Comparison of ENCODE assay signal across 17 cellular contexts in the genomic region with DNA sequence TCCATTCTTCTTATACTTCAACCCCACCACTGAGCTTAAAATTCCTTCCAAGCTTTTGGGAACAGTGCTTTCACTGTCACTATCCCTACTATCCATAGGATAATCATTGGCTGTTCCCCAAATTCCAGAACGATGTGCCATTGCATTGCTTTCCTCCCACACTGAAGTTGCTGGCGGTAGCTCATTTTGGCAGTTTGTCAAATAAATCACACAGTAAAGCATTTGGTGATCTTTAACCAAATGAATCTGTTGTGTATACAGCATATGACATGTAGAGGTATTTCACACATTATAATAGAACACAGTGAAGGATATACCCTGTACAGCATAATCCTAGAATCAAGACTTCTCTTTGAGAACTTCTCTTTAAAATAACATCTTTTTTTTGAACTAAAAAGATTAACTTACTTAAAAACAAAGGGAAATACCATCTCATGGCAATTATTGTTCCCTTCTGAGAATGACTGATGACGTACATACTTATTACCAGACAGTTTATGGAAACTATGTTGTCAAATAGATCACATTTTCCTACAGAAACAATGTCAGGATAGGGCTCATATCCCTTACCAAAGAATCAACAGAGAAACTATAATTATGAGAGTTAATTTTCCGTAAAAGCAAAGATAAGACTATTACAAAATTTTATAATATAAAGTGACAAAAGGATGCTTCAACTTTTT.
DNase-seq lines count a peak whose midpoint lies in the region; ATAC-seq and TF ChIP-seq lines count a peak whose summit lies in the region.
"Had no signal": no experiment of that assay in that cellular context is flagged by ENCODE, and none has a peak within 500 bp of the region (broad histone marks: within the 10 kb centered on the region; RNA-seq: fewer than 3 reads in every experiment).

No MANE protein-coding gene starts in this region.

- no peaks in the 10 kb centered on the region for H3K36me3 Mint-ChIP-seq in chondrocyte (ENCODE audit: low read depth)
- H3K36me3 Mint-ChIP-seq: CD14-positive monocyte; stimulated activated effector memory CD8-positive, alpha-beta T cell treated with anti-CD3 and anti-CD28 coated beads, Interleukin-12 subunit alpha, Interleukin-12 subunit beta, amount 100 ng/mL, for 72 hours had no signal

- H3K9ac ChIP-seq in colonic mucosa (ENCODE audit: low read depth in 2 of 2, low read length in 2 of 2), result no peak overlapping the region

- CTCF ChIA-PET in BJ (lab: Yijun Ruan, JAX), result interaction anchor here (0.6 kb wide), 1 partner anchor 310 kb away, joined by 3 read pairs; no protein-coding TSS in a partner anchor

- no peaks in the 10 kb centered on the region for H3K27me3 Mint-ChIP-seq in chondrocyte (ENCODE audit: low read depth)

- H3K4me3 ChIP-seq in BJ (ENCODE audit: low read depth, low read length) (no peak overlapping the region), MG63 (no peak overlapping the region), colonic mucosa (no peak overlapping the region)

- H3K4me1 ChIP-seq in colonic mucosa, result no peaks in the 10 kb centered on the region

- H3K27me3 ChIP-seq in BJ (ENCODE audit: control insufficient read depth, insufficient read depth, low read length), result no peaks in the 10 kb centered on the region
- no peaks in the 10 kb centered on the region for H3K27me3 ChIP-seq in MG63
- H3K27me3 ChIP-seq in colonic mucosa, result no peaks in the 10 kb centered on the region

- intact Hi-C loops in colonic mucosa (cut with DNase I), result no loop called here

- H3K9me3 Mint-ChIP-seq in chondrocyte (ENCODE audit: low read depth), result no peaks in the 10 kb centered on the region
- H3K9me3 Mint-ChIP-seq: central memory CD8-positive, alpha-beta T cell; stimulated activated effector memory CD8-positive, alpha-beta T cell treated with anti-CD3 and anti-CD28 coated beads, Interleukin-12 subunit alpha, Interleukin-12 subunit beta, amount 100 ng/mL, for 72 hours had no signal

- H3K27ac ChIP-seq in colonic mucosa, result no peak overlapping the region

- H3K9me3 ChIP-seq in MG63 (peaks cover 3% of the 10 kb centered on the region), colonic mucosa (no peaks in the 10 kb centered on the region)

- peak; percentile 19 for DNase-seq in BJ (ENCODE audit: low read depth)
- peak; percentile 82 for DNase-seq in MG63
- DNase-seq in chondrocyte (ENCODE audit: low spot score), result no peak
- peak; percentile 12 to 91 for DNase-seq in lung microvascular endothelial cell (ENCODE audit: low read depth in 2 of 2)
- DNase-seq in colonic mucosa, result no peak
- no peak for DNase-seq in NCI-H1092 (lab: John Stamatoyannopoulos, UW)
- no peak for DNase-seq in NCI-H1048 (lab: John Stamatoyannopoulos, UW)
- DNase-seq: activated CD4-positive, alpha-beta T cell treated with anti-CD3 and anti-CD28 coated beads for 48 hours; left ventricle myocardium superior; NCI-H1092 treated with DMSO at 0.1 percent for 48 hours; NCI-H748 treated with DMSO at 0.1 percent for 48 hours; nucleus accumbens; T-helper 1 cell had no signal

- ATAC-seq in GM21515 (IDR thresholded peaks at IDR 0.05; ENCODE audit: unreplicated experiment), result no peak
- ATAC-seq: left ventricle myocardium superior; stimulated activated effector memory CD8-positive, alpha-beta T cell treated with anti-CD3 and anti-CD28 coated beads, Interleukin-12 subunit alpha, Interleukin-12 subunit beta, amount 100 ng/mL, for 72 hours had no signal

- peak overlapping the region; percentile 86 for H3K27ac Mint-ChIP-seq in chondrocyte (ENCODE audit: unreplicated experiment)
- H3K27ac Mint-ChIP-seq: CD14-positive monocyte; stimulated activated effector memory CD8-positive, alpha-beta T cell treated with anti-CD3 and anti-CD28 coated beads, Interleukin-12 subunit alpha, Interleukin-12 subunit beta, amount 100 ng/mL, for 72 hours had no signal

- peaks cover 73% of the 10 kb centered on the region for H3K4me1 Mint-ChIP-seq in chondrocyte (ENCODE audit: low read depth)
- H3K4me1 Mint-ChIP-seq: CD14-positive monocyte; central memory CD8-positive, alpha-beta T cell had no signal

- no peak overlapping the region for H3K4me3 Mint-ChIP-seq in chondrocyte (ENCODE audit: unreplicated experiment)
- H3K4me3 Mint-ChIP-seq: CD14-positive monocyte; central memory CD8-positive, alpha-beta T cell; stimulated activated effector memory CD8-positive, alpha-beta T cell treated with anti-CD3 and anti-CD28 coated beads, Interleukin-12 subunit alpha, Interleukin-12 subunit beta, amount 100 ng/mL, for 72 hours had no signal

- H3K36me3 ChIP-seq in BJ (ENCODE audit: control insufficient read depth, insufficient read depth, low read length) (no peaks in the 10 kb centered on the region), MG63 (no peaks in the 10 kb centered on the region; the same call in 1 of the 2 replicates), colonic mucosa (no peaks in the 10 kb centered on the region)

- POLR2A ChIA-PET in BJ (lab: Charles Lee), result no interaction called here

- no peak for TF ChIP-seq CTCF in BJ (IDR thresholded peaks at IDR 0.05; ENCODE audit: insufficient read depth, low read depth, low read length)
- no peak for TF ChIP-seq CTCF in chondrocyte (IDR thresholded peaks at IDR 0.05)
- TF ChIP-seq CTCF in colonic mucosa (IDR thresholded peaks at IDR 0.05), result no peak

Comparison
In these comparisons a context has a peak if more than half of its experiments do, and no peak if none do; other contexts are left out.
1. DNase-seq: peak in BJ (single experiment), MG63 (single experiment) and lung microvascular endothelial cell (2 of 2); none in chondrocyte (single experiment), colonic mucosa (single experiment), NCI-H1092 (single experiment) and NCI-H1048 (single experiment).